In the genomic region with DNA sequence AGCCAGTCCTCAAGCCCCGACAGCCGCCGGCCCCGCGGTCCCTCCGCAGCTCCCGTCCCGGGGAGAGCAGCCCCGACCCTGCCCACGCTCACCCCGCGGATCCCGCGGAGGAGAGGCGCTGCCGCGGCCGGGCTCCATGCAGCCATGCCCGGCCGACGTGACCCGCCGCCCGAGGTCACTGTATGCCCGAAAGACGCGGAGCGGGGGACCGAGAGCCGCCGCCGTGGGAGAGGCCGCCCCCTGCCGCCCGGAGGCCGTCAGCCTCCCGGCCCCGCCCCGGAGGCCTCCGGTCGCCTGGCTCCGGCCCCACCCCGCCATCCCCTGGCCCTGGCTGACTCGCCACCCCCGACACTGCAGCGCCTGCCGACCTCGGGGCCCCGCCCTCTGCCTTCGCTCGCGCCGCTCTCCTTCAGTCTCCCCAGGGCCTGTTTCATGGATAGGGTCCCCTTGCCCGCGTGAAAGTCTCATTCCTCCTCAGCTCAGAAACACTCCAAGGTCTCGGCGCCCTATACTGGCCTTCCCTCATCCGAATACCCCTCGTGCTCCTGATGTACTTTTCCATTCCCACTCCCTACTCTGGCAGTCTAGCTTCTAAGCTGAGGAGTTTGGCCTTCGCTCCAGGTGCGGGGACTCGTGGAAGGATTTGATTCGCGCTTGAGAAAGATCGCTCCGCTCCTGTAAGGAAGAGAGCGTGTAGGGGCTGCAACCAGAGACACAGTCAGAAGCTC, we compare ENCODE assay signal across 8 cellular contexts. TPM values are rescaled to one million over a fixed set of nuclear protein-coding genes. Genes with fewer than 3 reads are reported as not detected.
A peak's percentile ranks its signal among the peaks of the same experiment; 100 is the strongest.
DNase-seq lines count a peak whose midpoint lies in the region; ATAC-seq and TF ChIP-seq lines count a peak whose summit lies in the region.

A gene with protein sequence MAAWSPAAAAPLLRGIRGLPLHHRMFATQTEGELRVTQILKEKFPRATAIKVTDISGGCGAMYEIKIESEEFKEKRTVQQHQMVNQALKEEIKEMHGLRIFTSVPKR (minus strand): TSS at position 184 of the 728 bp plus-strand sequence. CDS start 38 bp downstream, at position 146.

- peak within 1 kb of the TSS; percentile 99 for H3K4me3 ChIP-seq in PC-3 (ENCODE audit: low read length)

- peak; percentile 75 for TF ChIP-seq CTCF in PC-3 (conservative IDR thresholded peaks at IDR 0.05; ENCODE audit: low read depth, low read length)

- ATAC-seq in GM21515 (IDR thresholded peaks at IDR 0.05; ENCODE audit: unreplicated experiment) = peak; percentile 86
- peak; percentile 92 for ATAC-seq in PC-3
- ATAC-seq in activated T-cell treated with anti-CD3 and anti-CD28 coated beads, Interleukin-2, amount 50 U/mL, for 4 hours = peak; percentile 94
- peak; percentile 88 to 92 for ATAC-seq in naive thymus-derived CD8-positive, alpha-beta T cell

- H3F3A ChIP-seq in PC-3 (ENCODE audit: low read length, unreplicated experiment) = peaks cover 6% of the 10 kb centered on the region

- peaks cover 16% of the 10 kb centered on the region for H3K79me2 ChIP-seq in PC-3 (ENCODE audit: low read length)

- DNase-seq in DMS53 (lab: John Stamatoyannopoulos, UW) = peak; percentile 93
- DNase-seq in HuH-7 (ENCODE audit: low spot score) = peak; percentile 97
- peak; percentile 79 for DNase-seq in PC-3
- peak; percentile 77 for DNase-seq in activated T-cell treated with anti-CD3 and anti-CD28 coated beads, Interleukin-2, amount 50 U/mL, for 4 hours
- DNase-seq in fibroblast of gingiva (ENCODE audit: low read depth) = peak; percentile 75
- DNase-seq in naive thymus-derived CD8-positive, alpha-beta T cell = peak; percentile 59 to 86 (median 77)
- DNase-seq in stimulated activated naive CD4-positive, alpha-beta T cell (lab: John Stamatoyannopoulos, UW) = peak; percentile 38 to 77 (median 66)

- H4K20me1 ChIP-seq in PC-3 (ENCODE audit: low read length) = no peaks in the 10 kb centered on the region

- H3K4me1 Mint-ChIP-seq in activated T-cell treated with anti-CD3 and anti-CD28 coated beads, Interleukin-2, amount 50 U/mL, for 4 hours (ENCODE audit: low read depth) = no peaks in the 10 kb centered on the region
- peaks cover 0 to 4% (median 0%) of the 10 kb centered on the region in 4 donors for H3K4me1 Mint-ChIP-seq in naive thymus-derived CD8-positive, alpha-beta T cell

- no peak within 1 kb of the TSS for H3K27ac Mint-ChIP-seq in naive thymus-derived CD8-positive, alpha-beta T cell

- peaks cover 13% of the 10 kb centered on the region for H3K4me1 ChIP-seq in PC-3 (ENCODE audit: insufficient read depth, low read length)

- TSS peak; percentile 77 for BruUV-seq in PC-3 (replicated peaks; lab: Mats Ljungman, UMichigan)

- H3K27me3 ChIP-seq in PC-3 (ENCODE audit: low read length) = no peaks in the 10 kb centered on the region

- H3K9me2 ChIP-seq in PC-3 (replicated peaks; ENCODE audit: low read length) = no peaks in the 10 kb centered on the region

- H3K9ac ChIP-seq in PC-3 (ENCODE audit: low read length) = peak within 1 kb of the TSS; percentile 94

- H3K4me2 ChIP-seq in PC-3 (ENCODE audit: low read length) = peak within 1 kb of the TSS; percentile 95

- 0 out of 2 replicates have a peak, but pooled peaks cover 9% of the 10 kb centered on the region for H3K36me3 ChIP-seq in PC-3 (ENCODE audit: low read depth, low read length)

- H3K36me3 Mint-ChIP-seq in activated T-cell treated with anti-CD3 and anti-CD28 coated beads, Interleukin-2, amount 50 U/mL, for 4 hours (ENCODE audit: insufficient read depth) = peaks cover 3% of the 10 kb centered on the region
- peaks cover 0 to 26% (median 0%) of the 10 kb centered on the region in 3 donors for H3K36me3 Mint-ChIP-seq in naive thymus-derived CD8-positive, alpha-beta T cell

- CTCF ChIA-PET in PC-3 (lab: Charles Lee) = interaction anchor here (0.6 to 1.0 kb wide), 4 partner anchors 27 to 411 kb away, joined by 3 read pairs; a partner anchor contains a TSS

- no peak within 1 kb of the TSS for H3K4me3 Mint-ChIP-seq in activated T-cell treated with anti-CD3 and anti-CD28 coated beads, Interleukin-2, amount 50 U/mL, for 4 hours
- H3K4me3 Mint-ChIP-seq in naive thymus-derived CD8-positive, alpha-beta T cell = no peak within 1 kb of the TSS

- H3K9me3 ChIP-seq in PC-3 (ENCODE audit: low read length) = no peaks in the 10 kb centered on the region

- no peaks in the 10 kb centered on the region for H3K9me3 Mint-ChIP-seq in activated T-cell treated with anti-CD3 and anti-CD28 coated beads, Interleukin-2, amount 50 U/mL, for 4 hours
- H3K9me3 Mint-ChIP-seq in naive thymus-derived CD8-positive, alpha-beta T cell = no peaks in the 10 kb centered on the region

- no peaks in the 10 kb centered on the region for H3K27me3 Mint-ChIP-seq in activated T-cell treated with anti-CD3 and anti-CD28 coated beads, Interleukin-2, amount 50 U/mL, for 4 hours (ENCODE audit: low read depth)
- no peaks in the 10 kb centered on the region for H3K27me3 Mint-ChIP-seq in naive thymus-derived CD8-positive, alpha-beta T cell

- POLR2A ChIA-PET in PC-3 (lab: Charles Lee; ENCODE audit: unreplicated experiment) = no interaction called here
- POLR2A ChIA-PET in naive thymus-derived CD8-positive, alpha-beta T cell (lab: Charles Lee) = interaction anchor here (0.6 to 6.7 kb wide), 10 partner anchors 9 to 411 kb away, joined by 3 to 43 read pairs (median 4); a partner anchor contains a TSS

- intact Hi-C loops in PC-3 (cut with micrococcal nuclease) = no loop called here

- H2AFZ ChIP-seq in PC-3 (ENCODE audit: low read length) = peak within 1 kb of the TSS; percentile 95

- H3K27ac ChIP-seq in PC-3 (ENCODE audit: low read length) = peak within 1 kb of the TSS; percentile 13; the same call in 1 of the 2 replicates

RNA-seq across cellular contexts. Expression of the gene that starts here (rescaled TPM):
- total RNA-seq in PC-3 (2014; rRNA removed) = 60.9 and 104 TPM in 2 replicates
- 100 to 1,000 TPM; 103 to 110 (median 109) TPM for total RNA-seq in activated T-cell treated with anti-CD3 and anti-CD28 coated beads, Interleukin-2, amount 50 U/mL, for 4 hours
- total RNA-seq in naive thymus-derived CD8-positive, alpha-beta T cell = 10 to 100 TPM; 13.3 to 13.5 TPM
- polyA plus RNA-seq in naive thymus-derived CD8-positive, alpha-beta T cell = 10 to 100 TPM; 59.9 to 78.5 (median 68.3) TPM

Comparison
In these comparisons a context has a peak if more than half of its experiments do, and no peak if none do; other contexts are left out.
1. Peak in every context shown above with its lines: DNase-seq, ATAC-seq, H3K4me3 ChIP-seq and H3K27ac ChIP-seq.